15 cellular contexts compared by ENCODE assay signal in the genomic region with DNA sequence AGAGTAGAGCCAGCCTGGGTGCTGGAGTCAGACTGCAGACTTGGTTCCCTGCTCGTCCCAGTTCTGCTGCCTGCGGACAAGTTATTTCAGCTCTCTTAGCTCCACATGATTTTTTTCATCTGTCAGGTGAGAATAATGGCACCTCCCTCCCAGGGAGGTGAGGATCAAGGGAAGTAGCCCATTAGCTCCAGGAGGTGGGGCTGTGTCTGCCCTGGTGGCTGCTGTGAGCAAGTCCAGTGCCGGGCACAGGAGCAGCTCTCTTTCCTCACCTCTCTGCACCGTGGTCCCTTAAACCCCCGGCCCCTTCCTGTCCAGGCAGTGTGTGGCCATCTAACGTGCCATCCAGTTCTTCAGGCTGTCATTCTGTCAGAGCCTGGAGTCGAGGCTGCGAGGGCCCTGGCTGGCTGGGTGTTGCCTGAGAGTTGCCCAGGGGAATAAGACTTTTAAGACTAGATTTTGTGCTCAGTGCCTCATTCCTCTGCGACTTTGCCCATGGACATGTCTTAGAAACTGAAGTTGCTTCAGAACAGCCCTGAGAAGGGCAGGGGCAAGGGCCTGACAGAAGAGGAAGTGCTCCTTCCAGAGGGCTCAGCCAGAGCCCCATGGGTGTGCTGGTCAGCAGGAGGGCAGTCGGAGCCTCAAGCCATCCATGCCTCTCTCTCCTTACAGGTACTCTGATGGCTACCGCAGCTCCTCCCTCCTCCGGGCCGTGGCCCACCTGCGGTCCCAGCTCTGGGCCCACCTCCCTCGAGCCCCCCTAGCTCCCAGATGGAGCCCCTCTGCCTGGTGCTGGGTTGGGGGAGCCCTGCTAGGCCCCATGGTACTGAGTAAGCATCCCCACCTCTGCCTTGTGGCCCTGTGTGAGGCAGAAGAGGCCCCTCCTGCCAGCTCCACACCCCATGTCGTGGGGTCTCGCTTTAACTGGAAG. TPM values are rescaled to one million over a fixed set of nuclear protein-coding genes. Genes with fewer than 3 reads are reported as not detected.
DNase-seq lines count a peak whose midpoint lies in the region; ATAC-seq and TF ChIP-seq lines count a peak whose summit lies in the region.
"Had no signal": no experiment of that assay in that cellular context is flagged by ENCODE, and none has a peak within 500 bp of the region (broad histone marks: within the 10 kb centered on the region; RNA-seq: fewer than 3 reads in every experiment).

No MANE protein-coding gene starts in this region.

- ATAC-seq in HG03342 (IDR thresholded peaks at IDR 0.05; ENCODE audit: unreplicated experiment) = no peak
- ATAC-seq: effector memory CD8-positive, alpha-beta T cell had no signal

- H3K4me1 ChIP-seq in KMS-11 (ENCODE audit: low read depth, poor library complexity, severe bottlenecking) (peaks cover 15% of the 10 kb centered on the region), endodermal cell (ENCODE audit: control insufficient read depth, insufficient read depth, low read length) (no peaks in the 10 kb centered on the region)

- peaks cover 18% of the 10 kb centered on the region for H3K36me3 ChIP-seq in GM06990 (ENCODE audit: control insufficient read depth, insufficient read depth, low read length)
- no peaks in the 10 kb centered on the region for H3K36me3 ChIP-seq in KMS-11 (ENCODE audit: insufficient read depth)
- peaks cover 10% of the 10 kb centered on the region for H3K36me3 ChIP-seq in endodermal cell (ENCODE audit: control insufficient read depth, insufficient read depth, low read length)

- no peaks in the 10 kb centered on the region for H3K9me3 ChIP-seq in endodermal cell (ENCODE audit: control insufficient read depth, low read length)
- H3K9me3 ChIP-seq: left ventricle myocardium inferior had no signal

- WGBS in endodermal cell (ENCODE audit: insufficient coverage in 1 of 2, insufficient read length in 1 of 2), 2 experiments = 90 to 91% methylated on average over 7 to 17 of the region's 17 CpGs

- peaks cover 5% of the 10 kb centered on the region for H3K4me1 Mint-ChIP-seq in endodermal cell

- TF ChIP-seq CTCF in GM06990 (IDR thresholded peaks at IDR 0.05; ENCODE audit: insufficient read depth, low read length, poor library complexity, severe bottlenecking) (peak; percentile 1), KMS-11 (conservative IDR thresholded peaks at IDR 0.05; ENCODE audit: low read depth, low read length) (0 out of 2 replicates have a peak, but pooled peaks have one; percentile 20), endodermal cell (conservative IDR thresholded peaks at IDR 0.05) (peak; percentile 55)

- H3K36me3 Mint-ChIP-seq in endodermal cell (ENCODE audit: low read depth) = peaks cover 8% of the 10 kb centered on the region

- DNase-seq in GM06990 (ENCODE audit: extremely low read depth, insufficient read length) (no peak), endodermal cell (peak; percentile 58), NCI-H146 (lab: John Stamatoyannopoulos, UW) (no peak), NOMO-1 (lab: John Stamatoyannopoulos, UW; ENCODE audit: unreplicated experiment in 2 of 2) (no peak)
- DNase-seq: activated CD4-positive, alpha-beta memory T cell treated with anti-CD3 and anti-CD28 coated beads, Interleukin-2, amount 10 ng/mL, durations not matched to agents 7 days and 5 days; caudate nucleus; DMS153; effector memory CD8-positive, alpha-beta T cell; left ventricle myocardium inferior; NCI-H1930; NCI-H524; stimulated activated CD4-positive, alpha-beta T cell treated with anti-CD3 and anti-CD28 coated beads, Interleukin-2, amount 100 ng/mL, for 48 hours had no signal

- no peaks in the 10 kb centered on the region for H3K27me3 ChIP-seq in GM06990 (replicated peaks; ENCODE audit: control insufficient read depth, insufficient read depth, low read length)
- H3K27me3 ChIP-seq in KMS-11 (ENCODE audit: insufficient read depth, low read depth) = no peaks in the 10 kb centered on the region
- no peaks in the 10 kb centered on the region for H3K27me3 ChIP-seq in endodermal cell (ENCODE audit: control insufficient read depth, insufficient read depth, low read length, poor library complexity, severe bottlenecking)

- no peaks in the 10 kb centered on the region for H4K20me1 ChIP-seq in KMS-11 (ENCODE audit: insufficient read depth)

- 0 out of 2 replicates have a peak, but pooled peaks cover 5% of the 10 kb centered on the region for H3K79me2 ChIP-seq in KMS-11 (ENCODE audit: insufficient read depth, low read depth)

- H3K9ac ChIP-seq in KMS-11 = no peak overlapping the region
- no peak overlapping the region for H3K9ac ChIP-seq in endodermal cell (ENCODE audit: extremely low read depth, low read length, poor library complexity, severe bottlenecking)

- H3K27me3 Mint-ChIP-seq in endodermal cell (ENCODE audit: insufficient read depth) = no peaks in the 10 kb centered on the region
- H3K27me3 Mint-ChIP-seq: activated CD4-positive, alpha-beta memory T cell treated with anti-CD3 and anti-CD28 coated beads, Interleukin-2, amount 10 ng/mL, durations not matched to agents 7 days and 5 days; effector memory CD8-positive, alpha-beta T cell had no signal

- no peak overlapping the region for H3K27ac Mint-ChIP-seq in endodermal cell
- H3K27ac Mint-ChIP-seq: activated CD4-positive, alpha-beta memory T cell treated with anti-CD3 and anti-CD28 coated beads, Interleukin-2, amount 10 ng/mL, durations not matched to agents 7 days and 5 days; effector memory CD8-positive, alpha-beta T cell had no signal

- no peak overlapping the region for H3K4me3 Mint-ChIP-seq in endodermal cell
- H3K4me3 Mint-ChIP-seq: activated CD4-positive, alpha-beta memory T cell treated with anti-CD3 and anti-CD28 coated beads, Interleukin-2, amount 10 ng/mL, durations not matched to agents 7 days and 5 days; effector memory CD8-positive, alpha-beta T cell had no signal

- H3K4me3 ChIP-seq in GM06990 (replicated peaks; ENCODE audit: low read depth, low read length) (no peak overlapping the region), KMS-11 (IDR thresholded peaks at IDR 0.05; ENCODE audit: insufficient read depth, low read depth, low read length) (no peak overlapping the region), endodermal cell (ENCODE audit: low read length) (no peak overlapping the region)
- H3K4me3 ChIP-seq: left ventricle myocardium inferior had no signal

- no peaks in the 10 kb centered on the region for H3K9me3 Mint-ChIP-seq in endodermal cell
- H3K9me3 Mint-ChIP-seq: activated CD4-positive, alpha-beta memory T cell treated with anti-CD3 and anti-CD28 coated beads, Interleukin-2, amount 10 ng/mL, durations not matched to agents 7 days and 5 days; effector memory CD8-positive, alpha-beta T cell had no signal

- H2AFZ ChIP-seq in KMS-11 (ENCODE audit: low read depth) = no peak overlapping the region

- H3K4me2 ChIP-seq in KMS-11 = no peak overlapping the region

- no peak overlapping the region for H3K27ac ChIP-seq in KMS-11
- no peak overlapping the region for H3K27ac ChIP-seq in endodermal cell (ENCODE audit: low read depth, low read length)

RNA-seq across cellular contexts. Expression of a gene that starts 5.0 kb away (rescaled TPM):
- total RNA-seq in endodermal cell = 10 to 100 TPM; 35.9 to 37.2 TPM
- polyA plus RNA-seq in endodermal cell (2013, experiment 1 of 2) = 27.6 TPM
- 25.8 TPM for polyA plus RNA-seq in endodermal cell (2013, experiment 2 of 2)

RNA-seq across cellular contexts. Expression of a gene that starts 8.9 kb away (rescaled TPM):
- total RNA-seq in endodermal cell = 1 to 10 TPM; 2.0 to 3.0 TPM
- polyA plus RNA-seq in endodermal cell (2013, experiment 1 of 2) = 4.3 TPM
- polyA plus RNA-seq in endodermal cell (2013, experiment 2 of 2) = 4.0 TPM
- total RNA-seq: left ventricle myocardium inferior, osteoblast had no signal

RNA-seq across cellular contexts. Expression of a gene that starts 15.1 kb away (rescaled TPM):
- total RNA-seq in endodermal cell = 1 to 10 TPM; 2.5 to 3.0 TPM
- 5.1 TPM for polyA plus RNA-seq in endodermal cell (2013, experiment 1 of 2)
- polyA plus RNA-seq in endodermal cell (2013, experiment 2 of 2) = 4.0 TPM

RNA-seq across cellular contexts. Expression of a gene that starts 24.5 kb away (rescaled TPM):
- total RNA-seq in endodermal cell = 10 to 100 TPM; 22.2 to 25.2 TPM
- polyA plus RNA-seq in endodermal cell (2013, experiment 1 of 2) = 22.0 TPM
- 18.7 TPM for polyA plus RNA-seq in endodermal cell (2013, experiment 2 of 2)

RNA-seq across cellular contexts. Expression of a gene that starts 26.2 kb away (rescaled TPM):
- 100 to 1,000 TPM; 265 to 284 TPM for total RNA-seq in endodermal cell
- polyA plus RNA-seq in endodermal cell (2013, experiment 1 of 2) = 88.2 TPM
- 83.1 TPM for polyA plus RNA-seq in endodermal cell (2013, experiment 2 of 2)

Comparison
In these comparisons a context has a peak if more than half of its experiments do, and no peak if none do; other contexts are left out.
1. CTCF ChIP-seq: peak in every context shown above with its lines; median percentile 55 in endodermal cell; 20 in KMS-11; 1 in GM06990.